ENCODE assay signal across 9 cellular contexts in the genomic region with DNA sequence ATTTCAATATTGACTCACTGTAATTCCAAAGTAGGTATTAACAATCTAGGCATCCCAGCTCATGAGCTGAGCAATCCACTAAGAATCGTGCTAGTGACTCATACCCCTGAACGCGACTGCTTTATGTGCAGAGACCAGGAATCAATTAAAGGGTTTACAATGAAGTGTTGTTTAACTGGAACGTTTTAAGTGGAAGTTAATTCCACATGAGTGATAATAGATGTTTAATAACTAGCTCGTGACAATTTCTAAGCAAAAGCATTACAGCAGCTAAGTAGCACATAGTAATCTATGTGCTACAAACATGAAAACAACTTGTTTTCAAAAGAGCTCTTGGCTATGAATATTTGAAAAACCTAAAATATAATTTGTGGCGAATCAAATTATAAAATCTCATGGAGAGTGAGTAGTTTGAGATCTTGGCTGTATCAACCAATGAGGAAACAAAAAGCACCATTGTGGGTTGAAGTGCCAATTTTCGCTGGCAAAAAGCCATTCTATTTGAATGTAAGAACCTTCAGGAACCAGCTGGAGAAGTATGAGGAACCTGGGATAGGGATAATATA. TPM values are rescaled to one million over a fixed set of nuclear protein-coding genes. Genes with fewer than 3 reads are reported as not detected.
DNase-seq lines count a peak whose midpoint lies in the region; ATAC-seq and TF ChIP-seq lines count a peak whose summit lies in the region.
"Had no signal": no experiment of that assay in that cellular context is flagged by ENCODE, and none has a peak within 500 bp of the region (broad histone marks: within the 10 kb centered on the region; RNA-seq: fewer than 3 reads in every experiment).

No MANE protein-coding gene starts in this region.

- H3K36me3 Mint-ChIP-seq in activated CD4-positive, alpha-beta memory T cell treated with anti-CD3 and anti-CD28 coated beads, Interleukin-2, amount 10 ng/mL, durations not matched to agents 7 days and 5 days (ENCODE audit: low read depth): no peaks in the 10 kb centered on the region
- H3K36me3 Mint-ChIP-seq in activated T-cell treated with anti-CD3 and anti-CD28 coated beads, Interleukin-2, amount 50 U/mL, for 4 hours (ENCODE audit: insufficient read depth): no peaks in the 10 kb centered on the region

- no peak overlapping the region for H3K4me3 Mint-ChIP-seq in activated CD4-positive, alpha-beta memory T cell treated with anti-CD3 and anti-CD28 coated beads, Interleukin-2, amount 10 ng/mL, durations not matched to agents 7 days and 5 days
- H3K4me3 Mint-ChIP-seq in activated T-cell treated with anti-CD3 and anti-CD28 coated beads, Interleukin-2, amount 50 U/mL, for 4 hours: no peak overlapping the region
- H3K4me3 Mint-ChIP-seq: activated T-helper 17 cell treated with anti-CD3 and anti-CD28 coated beads, Interleukin-2, amount 50 U/mL, for 72 hours had no signal

- peaks cover 24% of the 10 kb centered on the region for H3K27me3 ChIP-seq in adrenal gland

- H3K27ac Mint-ChIP-seq in activated CD4-positive, alpha-beta memory T cell treated with anti-CD3 and anti-CD28 coated beads, Interleukin-2, amount 10 ng/mL, durations not matched to agents 7 days and 5 days: no peak overlapping the region
- H3K27ac Mint-ChIP-seq: activated T-helper 17 cell treated with anti-CD3 and anti-CD28 coated beads, Interleukin-2, amount 50 U/mL, for 72 hours had no signal

- H3K9me3 Mint-ChIP-seq in activated CD4-positive, alpha-beta memory T cell treated with anti-CD3 and anti-CD28 coated beads, Interleukin-2, amount 10 ng/mL, durations not matched to agents 7 days and 5 days: no peaks in the 10 kb centered on the region
- no peaks in the 10 kb centered on the region for H3K9me3 Mint-ChIP-seq in activated T-cell treated with anti-CD3 and anti-CD28 coated beads, Interleukin-2, amount 50 U/mL, for 4 hours
- H3K9me3 Mint-ChIP-seq: activated T-helper 17 cell treated with anti-CD3 and anti-CD28 coated beads, Interleukin-2, amount 50 U/mL, for 72 hours had no signal

- H3K4me1 ChIP-seq in adrenal gland (replicated peaks in 1 of 2): no peaks in the 10 kb centered on the region

- peaks cover 10% of the 10 kb centered on the region for H3K27me3 Mint-ChIP-seq in activated CD4-positive, alpha-beta memory T cell treated with anti-CD3 and anti-CD28 coated beads, Interleukin-2, amount 10 ng/mL, durations not matched to agents 7 days and 5 days
- peaks cover 33% of the 10 kb centered on the region for H3K27me3 Mint-ChIP-seq in activated T-cell treated with anti-CD3 and anti-CD28 coated beads, Interleukin-2, amount 50 U/mL, for 4 hours (ENCODE audit: low read depth)

- ATAC-seq in activated T-cell treated with anti-CD3 and anti-CD28 coated beads, Interleukin-2, amount 50 U/mL, for 4 hours: no peak
- ATAC-seq: activated T-helper 17 cell treated with anti-CD3 and anti-CD28 coated beads, Interleukin-2, amount 50 U/mL, for 72 hours had no signal

- no peaks in the 10 kb centered on the region for H3K36me3 ChIP-seq in adrenal gland (replicated peaks in 1 of 2)

- POLR2A ChIA-PET in activated CD4-positive, alpha-beta memory T cell treated with anti-CD3 and anti-CD28 coated beads, Interleukin-2, amount 10 ng/mL, durations not matched to agents 7 days and 5 days (lab: Charles Lee): no interaction called here

- CTCF ChIA-PET in activated CD4-positive, alpha-beta memory T cell treated with anti-CD3 and anti-CD28 coated beads, Interleukin-2, amount 10 ng/mL, durations not matched to agents 7 days and 5 days (lab: Charles Lee): interaction anchor here (1.0 kb wide), 1 partner anchor 42 kb away, joined by 3 read pairs; no protein-coding TSS in a partner anchor

- in situ Hi-C loops in Caki2 (cut with HindIII; ENCODE audit: low pct_unique_long_range_greater_than_20kb, low sequenced_read_pairs): no loop called here

- no peaks in the 10 kb centered on the region for H3K4me1 Mint-ChIP-seq in activated CD4-positive, alpha-beta memory T cell treated with anti-CD3 and anti-CD28 coated beads, Interleukin-2, amount 10 ng/mL, durations not matched to agents 7 days and 5 days
- no peaks in the 10 kb centered on the region for H3K4me1 Mint-ChIP-seq in activated T-cell treated with anti-CD3 and anti-CD28 coated beads, Interleukin-2, amount 50 U/mL, for 4 hours (ENCODE audit: low read depth)
- H3K4me1 Mint-ChIP-seq: activated T-helper 17 cell treated with anti-CD3 and anti-CD28 coated beads, Interleukin-2, amount 50 U/mL, for 72 hours had no signal

- WGBS in adrenal gland, 4 donors: 43 to 58% (median 52%) methylated on average over 7 of the region's 7 CpGs

- TF ChIP-seq POLR2A in adrenal gland (IDR thresholded peaks at IDR 0.05): no peak

- no peak for TF ChIP-seq CTCF in adrenal gland (IDR thresholded peaks at IDR 0.05)

- intact Hi-C loops in adrenal gland (cut with DNase I): no loop called here

- H3K4me3 ChIP-seq in adrenal gland: no peak overlapping the region

- H3K27ac ChIP-seq in adrenal gland: no peak overlapping the region

- DNase-seq in Caki2 (ENCODE audit: low read depth): peak; percentile 77
- peak; percentile 96 for DNase-seq in NCI-H1417 treated with DMSO at 0.1 percent for 48 hours (lab: John Stamatoyannopoulos, UW)
- peak; percentile 71 to 94 for DNase-seq in SW 1271 (lab: John Stamatoyannopoulos, UW)
- DNase-seq in kidney glomerular epithelial cell (lab: John Stamatoyannopoulos, UW): peak; percentile 72
- DNase-seq in adrenal gland: no peak
- DNase-seq in activated CD4-positive, alpha-beta memory T cell treated with anti-CD3 and anti-CD28 coated beads, Interleukin-2, amount 10 ng/mL, durations not matched to agents 7 days and 5 days: no peak
- no peak for DNase-seq in activated T-cell treated with anti-CD3 and anti-CD28 coated beads, Interleukin-2, amount 50 U/mL, for 4 hours
- DNase-seq in globus pallidus (ENCODE audit: low spot score): no peak

- no peaks in the 10 kb centered on the region for H3K9me3 ChIP-seq in adrenal gland (replicated peaks in 1 of 3)

RNA-seq across cellular contexts. Expression of gene GJC1, which starts 9.4 kb away (rescaled TPM):
- total RNA-seq in Caki2 (2014; rRNA removed; shearing (Covaris generic); ENCODE audit: low replicate concordance): 19.9 and 26.3 TPM in 2 replicates
- 1 to 10 TPM in 6 of 8 donors, under 1 TPM in 2; 0.69 to 2.8 (median 2.4) TPM for total RNA-seq in adrenal gland
- polyA plus RNA-seq in adrenal gland: 1 to 10 TPM; 1.0 to 1.5 (median 1.1) TPM
- total RNA-seq in activated CD4-positive, alpha-beta memory T cell treated with anti-CD3 and anti-CD28 coated beads, Interleukin-2, amount 10 ng/mL, durations not matched to agents 7 days and 5 days: under 1 TPM; 0.78 to 0.88 TPM
- total RNA-seq in activated T-cell treated with anti-CD3 and anti-CD28 coated beads, Interleukin-2, amount 50 U/mL, for 4 hours: 1 to 10 TPM; 3.0 to 4.6 (median 3.8) TPM

RNA-seq across cellular contexts. Expression of gene HIGD1B, which starts 27.0 kb away (rescaled TPM):
- not detected in 2 replicates for total RNA-seq in Caki2 (2014; rRNA removed; shearing (Covaris generic); ENCODE audit: low replicate concordance)
- total RNA-seq in adrenal gland: under 1 TPM in 1 of 8 donors, not detected in 7; 0.50 TPM
- 1 to 10 TPM in 2 of 3 donors, not detected in 1; 1.7 to 7.1 TPM for polyA plus RNA-seq in adrenal gland
- total RNA-seq in activated CD4-positive, alpha-beta memory T cell treated with anti-CD3 and anti-CD28 coated beads, Interleukin-2, amount 10 ng/mL, durations not matched to agents 7 days and 5 days: not detected
- total RNA-seq in activated T-cell treated with anti-CD3 and anti-CD28 coated beads, Interleukin-2, amount 50 U/mL, for 4 hours: not detected
- total RNA-seq: activated T-helper 17 cell treated with anti-CD3 and anti-CD28 coated beads, Interleukin-2, amount 50 U/mL, for 72 hours had no signal

Comparison
In these comparisons a context has a peak if more than half of its experiments do, and no peak if none do; other contexts are left out.
1. DNase-seq: peak in Caki2 (single experiment), NCI-H1417 treated with DMSO at 0.1 percent for 48 hours (single experiment), SW 1271 (2 of 2) and kidney glomerular epithelial cell (single experiment); none in adrenal gland (0 of 7), activated CD4-positive, alpha-beta memory T cell treated with anti-CD3 and anti-CD28 coated beads, Interleukin-2, amount 10 ng/mL, durations not matched to agents 7 days and 5 days (single experiment), activated T-cell treated with anti-CD3 and anti-CD28 coated beads, Interleukin-2, amount 50 U/mL, for 4 hours (single experiment) and globus pallidus (single experiment).